In genomic region chr2:23427976-23428375, GRCh38 we compare ENCODE assay signal across 17 cellular contexts. TPM values are rescaled to one million over a fixed set of nuclear protein-coding genes. Genes with fewer than 3 reads are reported as not detected.
DNase-seq lines count a peak whose midpoint lies in the region; ATAC-seq and TF ChIP-seq lines count a peak whose summit lies in the region.
"Had no signal": no experiment of that assay in that cellular context is flagged by ENCODE, and none has a peak within 500 bp of the region (broad histone marks: within the 10 kb centered on the region; RNA-seq: fewer than 3 reads in every experiment).

No MANE protein-coding gene starts in this region.

- TF ChIP-seq POLR2A in gastroesophageal sphincter (IDR thresholded peaks at IDR 0.05) (no peak), gastrocnemius medialis (IDR thresholded peaks at IDR 0.05) (no peak)

- H3K27me3 Mint-ChIP-seq in Caco-2 (ENCODE audit: insufficient read depth, unreplicated experiment): peaks cover 14% of the 10 kb centered on the region

- intact Hi-C loops in right cardiac atrium (cut with DNase I): no loop called here
- intact Hi-C loops in gastrocnemius medialis (cut with DNase I; ENCODE audit: low total_unique reads): loop anchor here (2.0 to 5.0 kb wide), 3 partner anchors 43 to 317 kb away; partner anchors contain the start of gene KLHL29
- intact Hi-C loops in Caco-2 (cut with micrococcal nuclease; ENCODE audit: unreplicated experiment): no loop called here

- no peak overlapping the region for H3K4me3 ChIP-seq in right atrium auricular region
- H3K4me3 ChIP-seq in right cardiac atrium (ENCODE audit: low read length): no peak overlapping the region
- no peak overlapping the region for H3K4me3 ChIP-seq in gastroesophageal sphincter
- no peak overlapping the region for H3K4me3 ChIP-seq in gastrocnemius medialis
- H3K4me3 ChIP-seq in Caco-2 (ENCODE audit: low read depth, low read length): no peak overlapping the region
- H3K4me3 ChIP-seq: PC-9 had no signal

- H3K4me1 ChIP-seq in right atrium auricular region (peaks cover 0 to 11% of the 10 kb centered on the region in 2 donors), right cardiac atrium (ENCODE audit: control insufficient read depth, insufficient read depth, low read length) (no peaks in the 10 kb centered on the region), gastroesophageal sphincter (peaks cover 0 to 53% (median 19%) of the 10 kb centered on the region in 3 donors), gastrocnemius medialis (peaks cover 30 to 43% of the 10 kb centered on the region in 2 donors), Caco-2 (no peaks in the 10 kb centered on the region)

- CTCF ChIA-PET in Caco-2 (lab: Charles Lee): no interaction called here

- BruUV-seq in Caco-2 (replicated peaks; lab: Mats Ljungman, UMichigan): no TSS peak

- POLR2A ChIA-PET in Caco-2 (lab: Charles Lee): no interaction called here

- no peak overlapping the region for H3K27ac ChIP-seq in right atrium auricular region
- H3K27ac ChIP-seq in right cardiac atrium (ENCODE audit: low read length): no peak overlapping the region
- H3K27ac ChIP-seq in gastroesophageal sphincter: peak overlapping the region in 3 of 4 donors; percentile 86 to 87 (median 87)
- H3K27ac ChIP-seq in gastrocnemius medialis: peak overlapping the region; percentile 80 to 97 (median 90)
- H3K27ac ChIP-seq: HL-60, PC-9 had no signal

- H3K9me3 Mint-ChIP-seq in Caco-2 (ENCODE audit: unreplicated experiment): no peaks in the 10 kb centered on the region
- H3K9me3 Mint-ChIP-seq: CD4-positive, alpha-beta memory T cell had no signal

- in situ Hi-C loops in gastrocnemius medialis (cut with MboI; ENCODE audit: low sequenced_read_pairs in 4 of 4): loop anchor here in 1 of 4 donors (10.0 kb wide), 2 partner anchors 87 to 317 kb away; no protein-coding TSS in a partner anchor

- no peaks in the 10 kb centered on the region for H3K36me3 ChIP-seq in right atrium auricular region
- H3K36me3 ChIP-seq in gastroesophageal sphincter: no peaks in the 10 kb centered on the region
- H3K36me3 ChIP-seq in gastrocnemius medialis: no peaks in the 10 kb centered on the region
- no peaks in the 10 kb centered on the region for H3K36me3 ChIP-seq in Caco-2 (ENCODE audit: control insufficient read depth, insufficient read depth, low read length)

- no peaks in the 10 kb centered on the region for H3K36me3 Mint-ChIP-seq in Caco-2 (ENCODE audit: insufficient read depth, unreplicated experiment)
- H3K36me3 Mint-ChIP-seq: CD4-positive, alpha-beta memory T cell had no signal

- TF ChIP-seq CTCF in right atrium auricular region (IDR thresholded peaks at IDR 0.05) (no peak), gastroesophageal sphincter (IDR thresholded peaks at IDR 0.05) (no peak), gastrocnemius medialis (IDR thresholded peaks at IDR 0.05 in 4 of 5, conservative IDR thresholded peaks at IDR 0.05 in 1 of 5) (no peak), Caco-2 (IDR thresholded peaks at IDR 0.05; ENCODE audit: insufficient read depth in 1 of 2, low read depth in 1 of 2, low read length in 1 of 2, severe bottlenecking in 1 of 2, unreplicated experiment in 1 of 2) (no peak)

- DNase-seq in right atrium auricular region (ENCODE audit: low spot score): peak; percentile 46
- DNase-seq in right cardiac atrium: no peak
- peak; percentile 86 to 89 for DNase-seq in gastrocnemius medialis
- no peak for DNase-seq in Caco-2
- no peak for DNase-seq in T-helper 1 cell
- no peak for DNase-seq in stimulated activated CD4-positive, alpha-beta T cell treated with anti-CD3 and anti-CD28 coated beads, Interleukin-2, amount 100 ng/mL, for 24 hours
- DNase-seq: CD4-positive, alpha-beta memory T cell; DND-41; GDM1; KBM-7; NCI-H1048; NCI-H2227 treated with DMSO at 0.1 percent for 48 hours; NCI-H526 treated with DMSO at 0.1 percent for 48 hours had no signal

- H3K9me3 ChIP-seq in right atrium auricular region (no peaks in the 10 kb centered on the region), right cardiac atrium (ENCODE audit: control insufficient read depth, low read length) (no peaks in the 10 kb centered on the region), gastroesophageal sphincter (no peaks in the 10 kb centered on the region), gastrocnemius medialis (no peaks in the 10 kb centered on the region), Caco-2 (no peaks in the 10 kb centered on the region)

- H3K4me3 Mint-ChIP-seq in Caco-2 (ENCODE audit: unreplicated experiment): no peak overlapping the region
- H3K4me3 Mint-ChIP-seq: CD4-positive, alpha-beta memory T cell had no signal

- ATAC-seq in right cardiac atrium: no peak
- ATAC-seq in gastroesophageal sphincter: no peak
- peak; percentile 48 to 51 for ATAC-seq in gastrocnemius medialis
- ATAC-seq: HCT116 had no signal

- no peaks in the 10 kb centered on the region for H3K27me3 ChIP-seq in right atrium auricular region
- no peaks in the 10 kb centered on the region for H3K27me3 ChIP-seq in right cardiac atrium (ENCODE audit: control insufficient read depth, insufficient read depth)
- no peaks in the 10 kb centered on the region for H3K27me3 ChIP-seq in gastroesophageal sphincter
- H3K27me3 ChIP-seq in gastrocnemius medialis: no peaks in the 10 kb centered on the region
- H3K27me3 ChIP-seq in Caco-2 (replicated peaks; ENCODE audit: control insufficient read depth, insufficient read depth, low read length): no peaks in the 10 kb centered on the region

- TF ChIP-seq EP300 in gastroesophageal sphincter (IDR thresholded peaks at IDR 0.05): no peak

- no peaks in the 10 kb centered on the region for H3K4me1 Mint-ChIP-seq in Caco-2 (ENCODE audit: low read depth, unreplicated experiment)
- H3K4me1 Mint-ChIP-seq: CD4-positive, alpha-beta memory T cell had no signal

- H3K27ac Mint-ChIP-seq in Caco-2 (ENCODE audit: unreplicated experiment): no peak overlapping the region
- H3K27ac Mint-ChIP-seq: CD4-positive, alpha-beta memory T cell had no signal

- WGBS in right cardiac atrium: 91% methylated on average over 12 of the region's 12 CpGs
- WGBS in gastroesophageal sphincter (ENCODE audit: low coverage in 1 of 2), 2 donors: 89 to 91% methylated on average over 1 to 12 of the region's 12 CpGs

RNA-seq across cellular contexts. Expression of gene KLHL29, which starts 43.0 kb away (rescaled TPM):
- total RNA-seq in right atrium auricular region (1 to 10 TPM; 2.0 to 4.2 TPM), right cardiac atrium (1 to 10 TPM; 1.9 to 4.0 (median 2.1) TPM), gastroesophageal sphincter (10 to 100 TPM; 15.2 to 31.5 (median 24.2) TPM), gastrocnemius medialis (10 to 100 TPM in 2 of 4 donors, 1 to 10 TPM in 2; 4.3 to 24.9 (median 8.7) TPM), Caco-2 (2022) (0.61 and 0.81 TPM in 2 replicates)
- polyA plus RNA-seq in right cardiac atrium: 1.7 TPM

Comparison
In these comparisons a context has a peak if more than half of its experiments do, and no peak if none do; other contexts are left out.
1. DNase-seq: peak in right atrium auricular region (single experiment) and gastrocnemius medialis (2 of 2); none in right cardiac atrium (0 of 3), Caco-2 (0 of 2), T-helper 1 cell (0 of 5) and stimulated activated CD4-positive, alpha-beta T cell treated with anti-CD3 and anti-CD28 coated beads, Interleukin-2, amount 100 ng/mL, for 24 hours (0 of 2).
2. H3K27ac ChIP-seq: peak in gastroesophageal sphincter (3 of 4) and gastrocnemius medialis (4 of 4); none in right atrium auricular region (0 of 2) and right cardiac atrium (single experiment).
3. ATAC-seq: peak in gastrocnemius medialis (2 of 2); none in right cardiac atrium (0 of 2) and gastroesophageal sphincter (single experiment).